ENCODE assay signal across 9 cellular contexts in the genomic region with DNA sequence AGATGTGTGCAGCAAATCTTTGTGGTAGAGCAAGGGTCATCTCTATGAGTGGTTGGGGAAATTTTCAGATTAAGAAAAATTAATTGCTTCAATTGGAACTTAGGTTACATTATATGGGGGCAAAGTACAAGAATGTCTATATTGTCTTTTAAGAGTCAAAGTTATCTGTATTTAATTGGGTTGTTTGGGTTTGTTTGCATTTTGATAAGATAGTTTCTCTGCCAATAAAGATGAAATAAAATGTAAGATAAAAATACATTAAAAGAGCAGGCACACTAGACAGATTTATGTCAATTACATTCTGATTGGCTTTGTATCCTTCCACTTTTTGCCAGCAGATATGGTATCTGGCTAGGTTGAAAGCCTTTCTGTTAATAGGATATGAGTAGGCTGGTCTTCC.
"Had no signal": no experiment of that assay in that cellular context is flagged by ENCODE, and none has a peak within 500 bp of the region (broad histone marks: within the 10 kb centered on the region; RNA-seq: fewer than 3 reads in every experiment).

No MANE protein-coding gene starts in this region.

- ATAC-seq: GM23338, K562 had no signal

- FAIRE-seq: H1, H54, HTR-8/SVneo, K562 had no signal

- DNase-seq: H9, HCEC 1CT, IMR-90, KG1 had no signal

- H3K4me3 ChIP-seq: GM23338, K562 had no signal
